8 cellular contexts compared by ENCODE assay signal in genomic region chr4:168153596-168154440, GRCh38.
DNase-seq lines count a peak whose midpoint lies in the region; ATAC-seq and TF ChIP-seq lines count a peak whose summit lies in the region.

No MANE protein-coding gene starts in this region.

- TF ChIP-seq POLR2A in esophagus muscularis mucosa (IDR thresholded peaks at IDR 0.05; ENCODE audit: low read depth) (no peak), stomach (IDR thresholded peaks at IDR 0.05) (no peak)

- H3K27ac Mint-ChIP-seq in Caco-2 (ENCODE audit: unreplicated experiment): no peak overlapping the region

- TF ChIP-seq EP300 in esophagus muscularis mucosa (IDR thresholded peaks at IDR 0.05): no peak
- TF ChIP-seq EP300 in neural cell (conservative IDR thresholded peaks at IDR 0.05; ENCODE audit: poor library complexity, severe bottlenecking): no peak
- no peak for TF ChIP-seq EP300 in stomach (IDR thresholded peaks at IDR 0.05)

- POLR2A ChIA-PET in Caco-2 (lab: Charles Lee): no interaction called here

- intact Hi-C loops in Caco-2 (cut with micrococcal nuclease; ENCODE audit: unreplicated experiment): loop anchor here (2.0 kb wide), 1 partner anchor 125 kb away; no protein-coding TSS in a partner anchor
- intact Hi-C loops in esophagus muscularis mucosa (cut with DNase I): loop anchor here (5.0 kb wide), 1 partner anchor 1132 kb away; no protein-coding TSS in a partner anchor
- intact Hi-C loops in stomach (cut with DNase I; ENCODE audit: low total_unique reads): no loop called here

- H3K4me3 Mint-ChIP-seq in Caco-2 (ENCODE audit: unreplicated experiment): no peak overlapping the region
- peak overlapping the region; percentile 52 for H3K4me3 Mint-ChIP-seq in activated T-cell treated with anti-CD3 and anti-CD28 coated beads, Interleukin-2, amount 50 U/mL, for 4 hours

- H3K36me3 ChIP-seq in Caco-2 (ENCODE audit: control insufficient read depth, insufficient read depth, low read length) (no peaks in the 10 kb centered on the region), esophagus muscularis mucosa (no peaks in the 10 kb centered on the region), neural cell (ENCODE audit: insufficient read depth, low read length) (no peaks in the 10 kb centered on the region), stomach (peaks cover 0 to 7% (median 0%) of the 10 kb centered on the region in 4 donors)

- no peak overlapping the region for H3K4me2 ChIP-seq in neural cell (ENCODE audit: low read length)

- H3K9me2 ChIP-seq in neural cell (ENCODE audit: insufficient read depth, low read length): no peaks in the 10 kb centered on the region

- H3K27me3 Mint-ChIP-seq in Caco-2 (ENCODE audit: insufficient read depth, unreplicated experiment): peaks cover 3% of the 10 kb centered on the region
- peaks cover 2% of the 10 kb centered on the region for H3K27me3 Mint-ChIP-seq in activated T-cell treated with anti-CD3 and anti-CD28 coated beads, Interleukin-2, amount 50 U/mL, for 4 hours (ENCODE audit: low read depth)

- no peaks in the 10 kb centered on the region for H3K4me1 ChIP-seq in Caco-2
- no peaks in the 10 kb centered on the region for H3K4me1 ChIP-seq in esophagus muscularis mucosa
- H3K4me1 ChIP-seq in stomach: peaks cover 0 to 23% (median 7%) of the 10 kb centered on the region in 4 donors

- TF ChIP-seq CTCF in Caco-2 (IDR thresholded peaks at IDR 0.05; ENCODE audit: insufficient read depth in 1 of 2, low read depth in 1 of 2, low read length in 1 of 2, severe bottlenecking in 1 of 2, unreplicated experiment in 1 of 2) (peak; percentile 54 to 60), esophagus muscularis mucosa (IDR thresholded peaks at IDR 0.05) (peak; percentile 50 to 62 (median 59)), neural cell (IDR thresholded peaks at IDR 0.05; ENCODE audit: poor library complexity, severe bottlenecking) (peak; percentile 83), stomach (IDR thresholded peaks at IDR 0.05) (peak in 5 of 7 experiments; percentile 46 to 84 (median 60))

- H3K9me3 Mint-ChIP-seq in Caco-2 (ENCODE audit: unreplicated experiment): no peaks in the 10 kb centered on the region
- peaks cover under 1% of the 10 kb centered on the region for H3K9me3 Mint-ChIP-seq in activated T-cell treated with anti-CD3 and anti-CD28 coated beads, Interleukin-2, amount 50 U/mL, for 4 hours

- H3K9me3 ChIP-seq in Caco-2: no peaks in the 10 kb centered on the region
- H3K9me3 ChIP-seq in esophagus muscularis mucosa: peaks cover 0 to 4% (median 0%) of the 10 kb centered on the region in 4 donors
- H3K9me3 ChIP-seq in neural cell (ENCODE audit: low read length): no peaks in the 10 kb centered on the region
- H3K9me3 ChIP-seq in stomach: peaks cover 0 to 3% (median under 1%) of the 10 kb centered on the region in 4 donors

- peak; percentile 91 for ATAC-seq in GM21381 (IDR thresholded peaks at IDR 0.05; ENCODE audit: unreplicated experiment)
- ATAC-seq in activated T-cell treated with anti-CD3 and anti-CD28 coated beads, Interleukin-2, amount 50 U/mL, for 4 hours: peak in 1 of 2 donors; percentile 67

- H3K4me3 ChIP-seq in Caco-2 (ENCODE audit: low read depth, low read length): no peak overlapping the region
- peak overlapping the region; percentile 26 to 33 (median 28) for H3K4me3 ChIP-seq in esophagus muscularis mucosa
- H3K4me3 ChIP-seq in neural cell (ENCODE audit: low read length): no peak overlapping the region
- peak overlapping the region; percentile 2 to 23 (median 10) for H3K4me3 ChIP-seq in stomach

- no peaks in the 10 kb centered on the region for H3K36me3 Mint-ChIP-seq in Caco-2 (ENCODE audit: insufficient read depth, unreplicated experiment)
- H3K36me3 Mint-ChIP-seq in activated T-cell treated with anti-CD3 and anti-CD28 coated beads, Interleukin-2, amount 50 U/mL, for 4 hours (ENCODE audit: insufficient read depth): no peaks in the 10 kb centered on the region

- H3K27me3 ChIP-seq in Caco-2 (replicated peaks; ENCODE audit: control insufficient read depth, insufficient read depth, low read length) (no peaks in the 10 kb centered on the region), esophagus muscularis mucosa (no peaks in the 10 kb centered on the region), neural cell (ENCODE audit: insufficient read depth, low read depth, low read length) (no peaks in the 10 kb centered on the region), stomach (no peaks in the 10 kb centered on the region)

- no peaks in the 10 kb centered on the region for H3K4me1 Mint-ChIP-seq in Caco-2 (ENCODE audit: low read depth, unreplicated experiment)
- H3K4me1 Mint-ChIP-seq in activated T-cell treated with anti-CD3 and anti-CD28 coated beads, Interleukin-2, amount 50 U/mL, for 4 hours (ENCODE audit: low read depth): peaks cover 6% of the 10 kb centered on the region

- H2AFZ ChIP-seq in neural cell (ENCODE audit: low read depth, low read length): no peak overlapping the region

- no TSS peak for BruUV-seq in Caco-2 (replicated peaks; lab: Mats Ljungman, UMichigan)

- no peak overlapping the region for H3K27ac ChIP-seq in esophagus muscularis mucosa (replicated peaks in 1 of 4)
- no peak overlapping the region for H3K27ac ChIP-seq in neural cell (ENCODE audit: low read length)
- peak overlapping the region in 3 of 5 donors; percentile 37 to 77 (median 49) for H3K27ac ChIP-seq in stomach

- no peak overlapping the region for H3K9ac ChIP-seq in neural cell (ENCODE audit: low read length)

- no peaks in the 10 kb centered on the region for H3K79me2 ChIP-seq in neural cell (replicated peaks; ENCODE audit: insufficient read depth, low read length)

- TF ChIP-seq RAD21 in neural cell (conservative IDR thresholded peaks at IDR 0.05): peak; percentile 80

- H3F3A ChIP-seq in neural cell (ENCODE audit: insufficient read depth, low read length, poor library complexity, severe bottlenecking): no peaks in the 10 kb centered on the region

- 2% methylated on average over 10 of the region's 10 CpGs for WGBS in esophagus muscularis mucosa
- whole genome bisulfite sequencing in stomach, 5 donors: 1 to 3% (median 2%) methylated on average over 10 of the region's 10 CpGs

- CTCF ChIA-PET in Caco-2 (lab: Charles Lee): interaction anchor here (0.7 kb wide), 1 partner anchor 1606 kb away, joined by 5 read pairs; no protein-coding TSS in a partner anchor

- DNase-seq in Caco-2 (peak; percentile 55 to 59), HT-29 (ENCODE audit: low spot score) (peak; percentile 72), OCI-M1 (lab: John Stamatoyannopoulos, UW) (peak; percentile 88), esophagus muscularis mucosa (ENCODE audit: extremely low spot score) (no peak), stomach (peak; percentile 85)
- DNase-seq in activated T-cell treated with anti-CD3 and anti-CD28 coated beads, Interleukin-2, amount 50 U/mL, for 4 hours: peak; percentile 44

- no peaks in the 10 kb centered on the region for H4K20me1 ChIP-seq in neural cell (ENCODE audit: insufficient read depth)

TF ChIP-seq in neural cell, 6 proteins besides CTCF, POLR2A, EP300 and RAD21:
- TF ChIP-seq SMC3 (conservative IDR thresholded peaks at IDR 0.05; ENCODE audit: poor library complexity): peak; percentile 80
- no peak for TF ChIP-seq EZH2 (IDR thresholded peaks at IDR 0.05; ENCODE audit: borderline replicate concordance, insufficient read depth, low read length, poor library complexity, severe bottlenecking)
- TF ChIP-seq MXI1 (conservative IDR thresholded peaks at IDR 0.05; ENCODE audit: poor library complexity, severe bottlenecking): no peak
- TF ChIP-seq POLR2AphosphoS5 (IDR thresholded peaks at IDR 0.05): no peak
- TF ChIP-seq, protein P1, sequence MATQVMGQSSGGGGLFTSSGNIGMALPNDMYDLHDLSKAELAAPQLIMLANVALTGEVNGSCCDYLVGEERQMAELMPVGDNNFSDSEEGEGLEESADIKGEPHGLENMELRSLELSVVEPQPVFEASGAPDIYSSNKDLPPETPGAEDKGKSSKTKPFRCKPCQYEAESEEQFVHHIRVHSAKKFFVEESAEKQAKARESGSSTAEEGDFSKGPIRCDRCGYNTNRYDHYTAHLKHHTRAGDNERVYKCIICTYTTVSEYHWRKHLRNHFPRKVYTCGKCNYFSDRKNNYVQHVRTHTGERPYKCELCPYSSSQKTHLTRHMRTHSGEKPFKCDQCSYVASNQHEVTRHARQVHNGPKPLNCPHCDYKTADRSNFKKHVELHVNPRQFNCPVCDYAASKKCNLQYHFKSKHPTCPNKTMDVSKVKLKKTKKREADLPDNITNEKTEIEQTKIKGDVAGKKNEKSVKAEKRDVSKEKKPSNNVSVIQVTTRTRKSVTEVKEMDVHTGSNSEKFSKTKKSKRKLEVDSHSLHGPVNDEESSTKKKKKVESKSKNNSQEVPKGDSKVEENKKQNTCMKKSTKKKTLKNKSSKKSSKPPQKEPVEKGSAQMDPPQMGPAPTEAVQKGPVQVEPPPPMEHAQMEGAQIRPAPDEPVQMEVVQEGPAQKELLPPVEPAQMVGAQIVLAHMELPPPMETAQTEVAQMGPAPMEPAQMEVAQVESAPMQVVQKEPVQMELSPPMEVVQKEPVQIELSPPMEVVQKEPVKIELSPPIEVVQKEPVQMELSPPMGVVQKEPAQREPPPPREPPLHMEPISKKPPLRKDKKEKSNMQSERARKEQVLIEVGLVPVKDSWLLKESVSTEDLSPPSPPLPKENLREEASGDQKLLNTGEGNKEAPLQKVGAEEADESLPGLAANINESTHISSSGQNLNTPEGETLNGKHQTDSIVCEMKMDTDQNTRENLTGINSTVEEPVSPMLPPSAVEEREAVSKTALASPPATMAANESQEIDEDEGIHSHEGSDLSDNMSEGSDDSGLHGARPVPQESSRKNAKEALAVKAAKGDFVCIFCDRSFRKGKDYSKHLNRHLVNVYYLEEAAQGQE (IDR thresholded peaks at IDR 0.05; ENCODE audit: borderline replicate concordance): no peak

Comparison
In these comparisons a context has a peak if more than half of its experiments do, and no peak if none do; other contexts are left out.
1. H3K4me3 ChIP-seq: peak in esophagus muscularis mucosa (4 of 4) and stomach (4 of 4); none in Caco-2 (single experiment) and neural cell (single experiment).
2. H3K27ac ChIP-seq: peak in stomach (3 of 5); none in esophagus muscularis mucosa (0 of 4) and neural cell (single experiment).
3. Peak in every context shown above with its lines, with median percentiles within 50 percentile points of each other: CTCF ChIP-seq.